In the genomic region with DNA sequence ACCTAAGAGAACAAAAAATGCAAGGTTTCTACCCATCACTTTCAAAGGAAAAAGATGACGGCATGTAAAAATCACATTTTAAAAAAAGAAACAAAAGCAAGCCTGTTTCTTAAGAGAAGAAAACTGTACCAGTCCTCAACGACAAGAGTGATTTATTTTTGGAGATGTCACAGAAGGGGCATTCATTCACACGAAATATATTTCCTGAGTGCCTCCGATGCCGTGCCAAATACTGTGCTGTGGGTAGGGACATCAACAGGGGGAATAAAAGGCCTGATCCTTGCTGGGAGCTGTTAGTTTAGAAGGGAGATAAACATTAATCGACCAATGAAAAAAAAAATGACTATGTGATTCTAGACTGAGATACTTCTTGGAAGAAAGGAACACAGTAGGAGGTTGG, we compare ENCODE assay signal across 20 cellular contexts.
"Had no signal": no experiment of that assay in that cellular context is flagged by ENCODE, and none has a peak within 500 bp of the region (broad histone marks: within the 10 kb centered on the region; RNA-seq: fewer than 3 reads in every experiment).

No MANE protein-coding gene starts in this region.

- H3K27me3 Mint-ChIP-seq: natural killer cell treated with Interleukin-12 subunit alpha and Interleukin-12 subunit beta and Interleukin-15 and Interleukin-18, amount 100 ng/mL, for 72 hours had no signal

- H3K27ac Mint-ChIP-seq: natural killer cell treated with Interleukin-12 subunit alpha and Interleukin-12 subunit beta and Interleukin-15 and Interleukin-18, amount 100 ng/mL, for 72 hours had no signal

- H3K36me3 ChIP-seq: colonic mucosa, gastroesophageal sphincter, neutrophil, right atrium auricular region, sigmoid colon, stomach, thoracic aorta had no signal

- H3K27ac ChIP-seq: colonic mucosa, gastroesophageal sphincter, neutrophil, right atrium auricular region, sigmoid colon, skin epidermis, stomach, thoracic aorta had no signal

- H3K4me3 ChIP-seq: colonic mucosa, gastroesophageal sphincter, mucosa of descending colon, right atrium auricular region, sigmoid colon, skin epidermis, stomach, thoracic aorta had no signal

- H3K9me3 ChIP-seq: colonic mucosa, gastroesophageal sphincter, mucosa of descending colon, neutrophil, right atrium auricular region, sigmoid colon, stomach, thoracic aorta had no signal

- H3K4me1 ChIP-seq: colonic mucosa, right atrium auricular region, sigmoid colon, stomach had no signal

- DNase-seq: cerebellar nuclear complex; colonic mucosa; dermis blood vessel endothelial cell; glutamatergic neuron; islet precursor cell; mammary epithelial cell; mucosa of descending colon; posterior cingulate gyrus; sigmoid colon; stimulated activated CD4-positive, alpha-beta T cell treated with anti-CD3 and anti-CD28 coated beads, Interleukin-2, amount 100 ng/mL, for 24 hours; stimulated activated naive CD4-positive, alpha-beta T cell; stomach; substantia nigra; trophoblast cell had no signal

- H3K4me3 Mint-ChIP-seq: natural killer cell treated with Interleukin-12 subunit alpha and Interleukin-12 subunit beta and Interleukin-15 and Interleukin-18, amount 100 ng/mL, for 72 hours had no signal

- H3K27me3 ChIP-seq: colonic mucosa, gastroesophageal sphincter, neutrophil, right atrium auricular region, sigmoid colon, stomach had no signal
